1 cellular context compared by ENCODE assay signal in the genomic region with DNA sequence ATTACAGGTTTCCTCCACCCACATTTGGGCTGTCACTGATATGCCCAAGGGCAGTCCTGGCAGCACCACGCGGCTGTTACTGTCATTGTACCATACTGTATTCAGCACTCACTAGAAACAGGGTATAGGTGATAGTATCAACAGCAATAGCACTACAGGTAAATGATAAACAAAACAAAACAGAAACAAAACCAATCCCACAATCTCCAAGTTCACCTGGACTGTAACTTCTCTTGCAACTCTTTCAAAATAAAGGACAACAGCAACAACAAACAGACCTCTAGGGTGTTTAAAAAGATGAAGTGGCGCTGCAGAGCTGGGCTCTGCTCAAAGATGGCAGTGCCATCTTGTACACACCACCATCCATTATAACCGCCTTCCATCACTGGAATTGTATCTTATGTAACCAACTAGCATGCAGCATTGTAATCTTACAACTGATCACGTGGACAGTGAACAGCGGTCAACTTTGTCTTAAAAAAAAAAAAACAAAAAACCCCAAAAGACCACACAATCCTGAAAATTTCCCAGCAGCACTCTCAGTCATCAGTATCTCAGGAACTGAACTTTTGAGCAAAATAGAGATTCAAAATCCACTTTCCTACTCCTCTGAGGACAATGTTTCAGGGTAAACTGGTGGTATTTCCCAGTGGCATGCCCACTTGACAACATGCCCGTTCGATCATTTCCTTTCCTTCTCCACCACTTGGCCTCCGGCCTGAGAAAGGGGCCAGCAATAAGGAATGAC.
TF ChIP-seq lines count a peak whose summit lies in the region.

No MANE protein-coding gene starts in this region.

TF ChIP-seq in HepG2, 621 proteins besides CTCF, POLR2A, EP300 and RAD21 (continues in another document):
- TF ChIP-seq PAF1 (CRISPR knock-in tag; IDR thresholded peaks at IDR 0.05) (peak; percentile 65), GTF3A (CRISPR knock-in tag; conservative IDR thresholded peaks at IDR 0.05) (no peak), YEATS2 (CRISPR knock-in tag; IDR thresholded peaks at IDR 0.05; ENCODE audit: borderline replicate concordance) (0 out of 2 replicates have a peak, but pooled peaks have one; percentile 29), HOXA3 (CRISPR knock-in tag; IDR thresholded peaks at IDR 0.05) (0 out of 2 replicates have a peak, but pooled peaks have one; percentile 27), TGIF2 (CRISPR knock-in tag; IDR thresholded peaks at IDR 0.05) (peak; percentile 41), MXI1 (IDR thresholded peaks at IDR 0.05; ENCODE audit: borderline replicate concordance, low read depth, low read length) (peak; percentile 50; the same call in 1 of the 3 replicates), ADNP (CRISPR knock-in tag; IDR thresholded peaks at IDR 0.05) (no peak), ZNF607 (CRISPR knock-in tag; IDR thresholded peaks at IDR 0.05; ENCODE audit: borderline replicate concordance) (no peak), KDM5A (IDR thresholded peaks at IDR 0.05; ENCODE audit: borderline replicate concordance, low read length) (peak; percentile 54), STAG1 (CRISPR knock-in tag; IDR thresholded peaks at IDR 0.05) (peak; percentile 7; the same call in 1 of the 2 replicates), KAT8 (CRISPR knock-in tag; IDR thresholded peaks at IDR 0.05) (peak; percentile 34; the same call in 1 of the 2 replicates), ZNF264 (CRISPR knock-in tag; IDR thresholded peaks at IDR 0.05) (no peak), MBNL3 (CRISPR knock-in tag; conservative IDR thresholded peaks at IDR 0.05) (no peak), ZNF644 (CRISPR knock-in tag; IDR thresholded peaks at IDR 0.05; ENCODE audit: low read depth) (0 out of 2 replicates have a peak, but pooled peaks have one; percentile 56), ZNF317 (CRISPR knock-in tag; IDR thresholded peaks at IDR 0.05) (peak; percentile 5; the same call in 1 of the 2 replicates), ATM (IDR thresholded peaks at IDR 0.05; ENCODE audit: borderline replicate concordance) (0 out of 2 replicates have a peak, but pooled peaks have one; percentile 14), SIN3A (IDR thresholded peaks at IDR 0.05; ENCODE audit: borderline replicate concordance, low read depth, low read length) (peak; percentile 61; the same call in 1 of the 2 replicates), NR2C2 (CRISPR knock-in tag; IDR thresholded peaks at IDR 0.05; ENCODE audit: borderline replicate concordance) (no peak), HNRNPL (IDR thresholded peaks at IDR 0.05; ENCODE audit: low read depth, low read length) (peak; percentile 84), NCOA1 (CRISPR knock-in tag; IDR thresholded peaks at IDR 0.05) (no peak), KMT2B (CRISPR knock-in tag; IDR thresholded peaks at IDR 0.05) (no peak), ZNF83 (CRISPR knock-in tag; IDR thresholded peaks at IDR 0.05; ENCODE audit: borderline replicate concordance) (no peak)
- TF ChIP-seq, protein P1, sequence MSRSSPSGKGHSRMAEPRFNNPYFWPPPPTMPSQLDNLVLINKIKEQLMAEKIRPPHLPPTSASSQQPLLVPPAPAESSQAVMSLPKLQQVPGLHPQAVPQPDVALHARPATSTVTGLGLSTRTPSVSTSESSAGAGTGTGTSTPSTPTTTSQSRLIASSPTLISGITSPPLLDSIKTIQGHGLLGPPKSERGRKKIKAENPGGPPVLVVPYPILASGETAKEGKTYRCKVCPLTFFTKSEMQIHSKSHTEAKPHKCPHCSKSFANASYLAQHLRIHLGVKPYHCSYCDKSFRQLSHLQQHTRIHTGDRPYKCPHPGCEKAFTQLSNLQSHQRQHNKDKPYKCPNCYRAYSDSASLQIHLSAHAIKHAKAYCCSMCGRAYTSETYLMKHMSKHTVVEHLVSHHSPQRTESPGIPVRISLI (CRISPR knock-in tag; IDR thresholded peaks at IDR 0.05; ENCODE audit: borderline replicate concordance), result no peak; the same call in 1 of the 2 replicates
- TF ChIP-seq, protein P2, sequence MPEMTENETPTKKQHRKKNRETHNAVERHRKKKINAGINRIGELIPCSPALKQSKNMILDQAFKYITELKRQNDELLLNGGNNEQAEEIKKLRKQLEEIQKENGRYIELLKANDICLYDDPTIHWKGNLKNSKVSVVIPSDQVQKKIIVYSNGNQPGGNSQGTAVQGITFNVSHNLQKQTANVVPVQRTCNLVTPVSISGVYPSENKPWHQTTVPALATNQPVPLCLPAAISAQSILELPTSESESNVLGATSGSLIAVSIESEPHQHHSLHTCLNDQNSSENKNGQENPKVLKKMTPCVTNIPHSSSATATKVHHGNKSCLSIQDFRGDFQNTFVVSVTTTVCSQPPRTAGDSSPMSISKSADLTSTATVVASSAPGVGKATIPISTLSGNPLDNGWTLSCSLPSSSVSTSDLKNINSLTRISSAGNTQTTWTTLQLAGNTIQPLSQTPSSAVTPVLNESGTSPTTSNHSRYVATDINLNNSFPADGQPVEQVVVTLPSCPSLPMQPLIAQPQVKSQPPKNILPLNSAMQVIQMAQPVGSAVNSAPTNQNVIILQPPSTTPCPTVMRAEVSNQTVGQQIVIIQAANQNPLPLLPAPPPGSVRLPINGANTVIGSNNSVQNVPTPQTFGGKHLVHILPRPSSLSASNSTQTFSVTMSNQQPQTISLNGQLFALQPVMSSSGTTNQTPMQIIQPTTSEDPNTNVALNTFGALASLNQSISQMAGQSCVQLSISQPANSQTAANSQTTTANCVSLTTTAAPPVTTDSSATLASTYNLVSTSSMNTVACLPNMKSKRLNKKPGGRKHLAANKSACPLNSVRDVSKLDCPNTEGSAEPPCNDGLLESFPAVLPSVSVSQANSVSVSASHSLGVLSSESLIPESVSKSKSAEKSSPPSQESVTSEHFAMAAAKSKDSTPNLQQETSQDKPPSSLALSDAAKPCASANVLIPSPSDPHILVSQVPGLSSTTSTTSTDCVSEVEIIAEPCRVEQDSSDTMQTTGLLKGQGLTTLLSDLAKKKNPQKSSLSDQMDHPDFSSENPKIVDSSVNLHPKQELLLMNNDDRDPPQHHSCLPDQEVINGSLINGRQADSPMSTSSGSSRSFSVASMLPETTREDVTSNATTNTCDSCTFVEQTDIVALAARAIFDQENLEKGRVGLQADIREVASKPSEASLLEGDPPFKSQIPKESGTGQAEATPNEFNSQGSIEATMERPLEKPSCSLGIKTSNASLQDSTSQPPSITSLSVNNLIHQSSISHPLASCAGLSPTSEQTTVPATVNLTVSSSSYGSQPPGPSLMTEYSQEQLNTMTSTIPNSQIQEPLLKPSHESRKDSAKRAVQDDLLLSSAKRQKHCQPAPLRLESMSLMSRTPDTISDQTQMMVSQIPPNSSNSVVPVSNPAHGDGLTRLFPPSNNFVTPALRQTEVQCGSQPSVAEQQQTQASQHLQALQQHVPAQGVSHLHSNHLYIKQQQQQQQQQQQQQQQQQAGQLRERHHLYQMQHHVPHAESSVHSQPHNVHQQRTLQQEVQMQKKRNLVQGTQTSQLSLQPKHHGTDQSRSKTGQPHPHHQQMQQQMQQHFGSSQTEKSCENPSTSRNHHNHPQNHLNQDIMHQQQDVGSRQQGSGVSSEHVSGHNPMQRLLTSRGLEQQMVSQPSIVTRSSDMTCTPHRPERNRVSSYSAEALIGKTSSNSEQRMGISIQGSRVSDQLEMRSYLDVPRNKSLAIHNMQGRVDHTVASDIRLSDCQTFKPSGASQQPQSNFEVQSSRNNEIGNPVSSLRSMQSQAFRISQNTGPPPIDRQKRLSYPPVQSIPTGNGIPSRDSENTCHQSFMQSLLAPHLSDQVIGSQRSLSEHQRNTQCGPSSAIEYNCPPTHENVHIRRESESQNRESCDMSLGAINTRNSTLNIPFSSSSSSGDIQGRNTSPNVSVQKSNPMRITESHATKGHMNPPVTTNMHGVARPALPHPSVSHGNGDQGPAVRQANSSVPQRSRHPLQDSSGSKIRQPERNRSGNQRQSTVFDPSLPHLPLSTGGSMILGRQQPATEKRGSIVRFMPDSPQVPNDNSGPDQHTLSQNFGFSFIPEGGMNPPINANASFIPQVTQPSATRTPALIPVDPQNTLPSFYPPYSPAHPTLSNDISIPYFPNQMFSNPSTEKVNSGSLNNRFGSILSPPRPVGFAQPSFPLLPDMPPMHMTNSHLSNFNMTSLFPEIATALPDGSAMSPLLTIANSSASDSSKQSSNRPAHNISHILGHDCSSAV (CRISPR knock-in tag; IDR thresholded peaks at IDR 0.05; ENCODE audit: borderline replicate concordance), result no peak
- TF ChIP-seq, protein P3, sequence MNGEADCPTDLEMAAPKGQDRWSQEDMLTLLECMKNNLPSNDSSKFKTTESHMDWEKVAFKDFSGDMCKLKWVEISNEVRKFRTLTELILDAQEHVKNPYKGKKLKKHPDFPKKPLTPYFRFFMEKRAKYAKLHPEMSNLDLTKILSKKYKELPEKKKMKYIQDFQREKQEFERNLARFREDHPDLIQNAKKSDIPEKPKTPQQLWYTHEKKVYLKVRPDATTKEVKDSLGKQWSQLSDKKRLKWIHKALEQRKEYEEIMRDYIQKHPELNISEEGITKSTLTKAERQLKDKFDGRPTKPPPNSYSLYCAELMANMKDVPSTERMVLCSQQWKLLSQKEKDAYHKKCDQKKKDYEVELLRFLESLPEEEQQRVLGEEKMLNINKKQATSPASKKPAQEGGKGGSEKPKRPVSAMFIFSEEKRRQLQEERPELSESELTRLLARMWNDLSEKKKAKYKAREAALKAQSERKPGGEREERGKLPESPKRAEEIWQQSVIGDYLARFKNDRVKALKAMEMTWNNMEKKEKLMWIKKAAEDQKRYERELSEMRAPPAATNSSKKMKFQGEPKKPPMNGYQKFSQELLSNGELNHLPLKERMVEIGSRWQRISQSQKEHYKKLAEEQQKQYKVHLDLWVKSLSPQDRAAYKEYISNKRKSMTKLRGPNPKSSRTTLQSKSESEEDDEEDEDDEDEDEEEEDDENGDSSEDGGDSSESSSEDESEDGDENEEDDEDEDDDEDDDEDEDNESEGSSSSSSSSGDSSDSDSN (CRISPR knock-in tag; IDR thresholded peaks at IDR 0.05), result peak; percentile 42
- TF ChIP-seq, protein P4, sequence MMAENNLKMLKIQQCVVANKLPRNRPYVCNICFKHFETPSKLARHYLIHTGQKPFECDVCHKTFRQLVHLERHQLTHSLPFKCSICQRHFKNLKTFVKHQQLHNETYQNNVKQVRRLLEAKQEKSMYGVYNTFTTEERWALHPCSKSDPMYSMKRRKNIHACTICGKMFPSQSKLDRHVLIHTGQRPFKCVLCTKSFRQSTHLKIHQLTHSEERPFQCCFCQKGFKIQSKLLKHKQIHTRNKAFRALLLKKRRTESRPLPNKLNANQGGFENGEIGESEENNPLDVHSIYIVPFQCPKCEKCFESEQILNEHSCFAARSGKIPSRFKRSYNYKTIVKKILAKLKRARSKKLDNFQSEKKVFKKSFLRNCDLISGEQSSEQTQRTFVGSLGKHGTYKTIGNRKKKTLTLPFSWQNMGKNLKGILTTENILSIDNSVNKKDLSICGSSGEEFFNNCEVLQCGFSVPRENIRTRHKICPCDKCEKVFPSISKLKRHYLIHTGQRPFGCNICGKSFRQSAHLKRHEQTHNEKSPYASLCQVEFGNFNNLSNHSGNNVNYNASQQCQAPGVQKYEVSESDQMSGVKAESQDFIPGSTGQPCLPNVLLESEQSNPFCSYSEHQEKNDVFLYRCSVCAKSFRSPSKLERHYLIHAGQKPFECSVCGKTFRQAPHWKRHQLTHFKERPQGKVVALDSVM (CRISPR knock-in tag; IDR thresholded peaks at IDR 0.05), result no peak
- TF ChIP-seq, protein P5, sequence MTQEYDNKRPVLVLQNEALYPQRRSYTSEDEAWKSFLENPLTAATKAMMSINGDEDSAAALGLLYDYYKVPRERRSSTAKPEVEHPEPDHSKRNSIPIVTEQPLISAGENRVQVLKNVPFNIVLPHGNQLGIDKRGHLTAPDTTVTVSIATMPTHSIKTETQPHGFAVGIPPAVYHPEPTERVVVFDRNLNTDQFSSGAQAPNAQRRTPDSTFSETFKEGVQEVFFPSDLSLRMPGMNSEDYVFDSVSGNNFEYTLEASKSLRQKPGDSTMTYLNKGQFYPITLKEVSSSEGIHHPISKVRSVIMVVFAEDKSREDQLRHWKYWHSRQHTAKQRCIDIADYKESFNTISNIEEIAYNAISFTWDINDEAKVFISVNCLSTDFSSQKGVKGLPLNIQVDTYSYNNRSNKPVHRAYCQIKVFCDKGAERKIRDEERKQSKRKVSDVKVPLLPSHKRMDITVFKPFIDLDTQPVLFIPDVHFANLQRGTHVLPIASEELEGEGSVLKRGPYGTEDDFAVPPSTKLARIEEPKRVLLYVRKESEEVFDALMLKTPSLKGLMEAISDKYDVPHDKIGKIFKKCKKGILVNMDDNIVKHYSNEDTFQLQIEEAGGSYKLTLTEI (CRISPR knock-in tag; conservative IDR thresholded peaks at IDR 0.05), result no peak
- TF ChIP-seq, protein P6, sequence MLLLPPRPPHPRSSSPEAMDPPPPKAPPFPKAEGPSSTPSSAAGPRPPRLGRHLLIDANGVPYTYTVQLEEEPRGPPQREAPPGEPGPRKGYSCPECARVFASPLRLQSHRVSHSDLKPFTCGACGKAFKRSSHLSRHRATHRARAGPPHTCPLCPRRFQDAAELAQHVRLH (CRISPR knock-in tag; IDR thresholded peaks at IDR 0.05; ENCODE audit: borderline replicate concordance, low read depth), result 0 out of 2 replicates have a peak, but pooled peaks have one; percentile 33
- TF ChIP-seq, protein P7, sequence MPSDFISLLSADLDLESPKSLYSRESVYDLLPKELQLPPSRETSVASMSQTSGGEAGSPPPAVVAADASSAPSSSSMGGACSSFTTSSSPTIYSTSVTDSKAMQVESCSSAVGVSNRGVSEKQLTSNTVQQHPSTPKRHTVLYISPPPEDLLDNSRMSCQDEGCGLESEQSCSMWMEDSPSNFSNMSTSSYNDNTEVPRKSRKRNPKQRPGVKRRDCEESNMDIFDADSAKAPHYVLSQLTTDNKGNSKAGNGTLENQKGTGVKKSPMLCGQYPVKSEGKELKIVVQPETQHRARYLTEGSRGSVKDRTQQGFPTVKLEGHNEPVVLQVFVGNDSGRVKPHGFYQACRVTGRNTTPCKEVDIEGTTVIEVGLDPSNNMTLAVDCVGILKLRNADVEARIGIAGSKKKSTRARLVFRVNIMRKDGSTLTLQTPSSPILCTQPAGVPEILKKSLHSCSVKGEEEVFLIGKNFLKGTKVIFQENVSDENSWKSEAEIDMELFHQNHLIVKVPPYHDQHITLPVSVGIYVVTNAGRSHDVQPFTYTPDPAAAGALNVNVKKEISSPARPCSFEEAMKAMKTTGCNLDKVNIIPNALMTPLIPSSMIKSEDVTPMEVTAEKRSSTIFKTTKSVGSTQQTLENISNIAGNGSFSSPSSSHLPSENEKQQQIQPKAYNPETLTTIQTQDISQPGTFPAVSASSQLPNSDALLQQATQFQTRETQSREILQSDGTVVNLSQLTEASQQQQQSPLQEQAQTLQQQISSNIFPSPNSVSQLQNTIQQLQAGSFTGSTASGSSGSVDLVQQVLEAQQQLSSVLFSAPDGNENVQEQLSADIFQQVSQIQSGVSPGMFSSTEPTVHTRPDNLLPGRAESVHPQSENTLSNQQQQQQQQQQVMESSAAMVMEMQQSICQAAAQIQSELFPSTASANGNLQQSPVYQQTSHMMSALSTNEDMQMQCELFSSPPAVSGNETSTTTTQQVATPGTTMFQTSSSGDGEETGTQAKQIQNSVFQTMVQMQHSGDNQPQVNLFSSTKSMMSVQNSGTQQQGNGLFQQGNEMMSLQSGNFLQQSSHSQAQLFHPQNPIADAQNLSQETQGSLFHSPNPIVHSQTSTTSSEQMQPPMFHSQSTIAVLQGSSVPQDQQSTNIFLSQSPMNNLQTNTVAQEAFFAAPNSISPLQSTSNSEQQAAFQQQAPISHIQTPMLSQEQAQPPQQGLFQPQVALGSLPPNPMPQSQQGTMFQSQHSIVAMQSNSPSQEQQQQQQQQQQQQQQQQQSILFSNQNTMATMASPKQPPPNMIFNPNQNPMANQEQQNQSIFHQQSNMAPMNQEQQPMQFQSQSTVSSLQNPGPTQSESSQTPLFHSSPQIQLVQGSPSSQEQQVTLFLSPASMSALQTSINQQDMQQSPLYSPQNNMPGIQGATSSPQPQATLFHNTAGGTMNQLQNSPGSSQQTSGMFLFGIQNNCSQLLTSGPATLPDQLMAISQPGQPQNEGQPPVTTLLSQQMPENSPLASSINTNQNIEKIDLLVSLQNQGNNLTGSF (CRISPR knock-in tag; IDR thresholded peaks at IDR 0.05), result no peak
